Comparison of ENCODE assay signal across 9 cellular contexts in the genomic region with DNA sequence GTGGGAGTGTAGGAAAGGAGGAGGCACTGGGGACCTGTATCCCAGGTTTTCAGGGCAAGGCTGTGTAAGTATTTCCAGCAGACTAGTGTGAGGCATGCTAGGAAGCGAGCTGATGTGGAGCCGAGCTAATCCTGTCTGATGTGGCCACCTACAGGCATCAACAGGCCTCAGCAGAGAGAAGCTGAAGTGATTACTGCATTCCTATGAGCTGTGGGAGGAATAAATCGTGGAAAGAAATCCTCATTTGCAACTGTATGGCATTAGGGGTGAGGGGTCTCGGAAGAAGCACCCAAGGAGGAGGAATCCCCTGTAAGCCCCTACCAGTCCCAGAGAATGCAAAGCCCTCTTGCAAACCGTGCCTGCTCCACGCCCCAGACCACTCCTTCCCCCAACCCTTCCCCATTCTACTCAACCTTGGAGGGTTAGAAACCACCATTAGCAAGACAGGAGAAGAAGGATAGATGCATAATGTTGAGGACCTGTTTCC. TPM values are rescaled to one million over a fixed set of nuclear protein-coding genes. Genes with fewer than 3 reads are reported as not detected.
DNase-seq lines count a peak whose midpoint lies in the region; ATAC-seq and TF ChIP-seq lines count a peak whose summit lies in the region.
"Had no signal": no experiment of that assay in that cellular context is flagged by ENCODE, and none has a peak within 500 bp of the region (broad histone marks: within the 10 kb centered on the region; RNA-seq: fewer than 3 reads in every experiment).

No MANE protein-coding gene starts in this region.

- DNase-seq in DMS 273 treated with DMSO at 0.1 percent for 48 hours (lab: John Stamatoyannopoulos, UW) (peak; percentile 14), adipocyte (ENCODE audit: low read depth) (peak; percentile 84), iPS DF 6.9 (ENCODE audit: low read depth, low spot score) (peak; percentile 67), suprapubic skin (ENCODE audit: low spot score in 2 of 2) (no peak), SK-N-DZ (ENCODE audit: low spot score) (no peak)
- no peak for DNase-seq in stimulated activated CD4-positive, alpha-beta T cell treated with anti-CD3 and anti-CD28 coated beads, Interleukin-2, amount 100 ng/mL, for 48 hours

- H3K36me3 ChIP-seq in HUES64 (ENCODE audit: insufficient read depth, low read length) (no peaks in the 10 kb centered on the region), adipocyte (ENCODE audit: control insufficient read depth, insufficient read depth, low read length, severe bottlenecking) (no peaks in the 10 kb centered on the region), iPS DF 6.9 (ENCODE audit: control insufficient read depth, insufficient read depth, low read length) (no peaks in the 10 kb centered on the region), suprapubic skin (no peaks in the 10 kb centered on the region)

- H3K4me1 ChIP-seq in HUES64 (ENCODE audit: insufficient read depth, low read length) (peaks cover 5% of the 10 kb centered on the region), adipocyte (ENCODE audit: control insufficient read depth, insufficient read depth, low read length) (peaks cover 11% of the 10 kb centered on the region), iPS DF 6.9 (ENCODE audit: control insufficient read depth, insufficient read depth, low read length) (no peaks in the 10 kb centered on the region; the same call in 1 of the 2 replicates), suprapubic skin (peaks cover 10% of the 10 kb centered on the region)

- WGBS in HUES64, result 8% methylated on average over 5 of the region's 6 CpGs
- no CpG with 5 or more reads among the region's 6 CpGs for WGBS in iPS DF 6.9 (ENCODE audit: insufficient coverage, insufficient read length)
- WGBS in suprapubic skin, result 39% methylated on average over 6 of the region's 6 CpGs

- ATAC-seq in HG03159 (IDR thresholded peaks at IDR 0.05; ENCODE audit: unreplicated experiment), result no peak

- TF ChIP-seq EP300 in suprapubic skin (IDR thresholded peaks at IDR 0.05), result no peak

- H3K27ac ChIP-seq in HUES64 (ENCODE audit: low read depth, low read length) (peak overlapping the region; percentile 66), iPS DF 6.9 (ENCODE audit: low read length) (no peak overlapping the region), suprapubic skin (no peak overlapping the region)
- H3K27ac ChIP-seq: SK-N-MC had no signal

- H3K9me3 ChIP-seq in HUES64 (ENCODE audit: insufficient read depth, low read depth, low read length), result no peaks in the 10 kb centered on the region
- H3K9me3 ChIP-seq in adipocyte (ENCODE audit: control insufficient read depth, low read length), result no peaks in the 10 kb centered on the region
- no peaks in the 10 kb centered on the region for H3K9me3 ChIP-seq in iPS DF 6.9 (ENCODE audit: control insufficient read depth, insufficient read depth, low read length)
- H3K9me3 ChIP-seq in suprapubic skin, result no peaks in the 10 kb centered on the region

- H3K27me3 ChIP-seq in HUES64 (ENCODE audit: insufficient read depth, low read length) (no peaks in the 10 kb centered on the region), adipocyte (replicated peaks; ENCODE audit: control insufficient read depth, insufficient read depth, low read length) (no peaks in the 10 kb centered on the region), iPS DF 6.9 (ENCODE audit: control insufficient read depth, insufficient read depth, low read length) (no peaks in the 10 kb centered on the region), suprapubic skin (no peaks in the 10 kb centered on the region)

- H3K4me3 ChIP-seq in HUES64 (ENCODE audit: low read length) (no peak overlapping the region), adipocyte (ENCODE audit: low read length) (no peak overlapping the region), iPS DF 6.9 (ENCODE audit: low read length) (no peak overlapping the region), suprapubic skin (no peak overlapping the region)
- H3K4me3 ChIP-seq: SK-N-MC had no signal

- peak; percentile 8 to 44 for TF ChIP-seq CTCF in suprapubic skin (IDR thresholded peaks at IDR 0.05)

- 0 out of 2 replicates have a peak overlapping the region, but pooled peaks have one; percentile 24 for H3K9ac ChIP-seq in HUES64 (ENCODE audit: low read depth, low read length)
- H3K9ac ChIP-seq in adipocyte (ENCODE audit: low read length), result no peak overlapping the region

- TF ChIP-seq POLR2A in suprapubic skin (IDR thresholded peaks at IDR 0.05), result no peak

RNA-seq across cellular contexts. Expression of a gene that starts 41.6 kb away (rescaled TPM):
- not detected for polyA plus RNA-seq in HUES64 (2013, experiment 1 of 2)
- polyA plus RNA-seq in HUES64 (2013, experiment 2 of 2), result not detected
- total RNA-seq in suprapubic skin, result 10 to 100 TPM in 2 of 4 donors, 1 to 10 TPM in 2; 5.5 to 20.7 (median 8.8) TPM
- polyA plus RNA-seq in SK-N-DZ (2014; cell fraction: cytosol; rRNA removed), result not detected in 2 replicates
- not detected in 2 replicates for polyA plus RNA-seq in SK-N-DZ (2014; cell fraction: nucleus; rRNA removed)

RNA-seq across cellular contexts. Expression of a gene that starts 43.8 kb away (rescaled TPM):
- polyA plus RNA-seq in HUES64 (2013, experiment 1 of 2), result not detected
- polyA plus RNA-seq in HUES64 (2013, experiment 2 of 2), result not detected
- 10 to 100 TPM in 1 of 4 donors, 1 to 10 TPM in 3; 4.1 to 15.8 (median 5.5) TPM for total RNA-seq in suprapubic skin
- polyA plus RNA-seq in SK-N-DZ (2014; cell fraction: cytosol; rRNA removed), result 0.16 TPM in 1 of 2 replicates, not detected in the other
- polyA plus RNA-seq in SK-N-DZ (2014; cell fraction: nucleus; rRNA removed), result not detected in 2 replicates

RNA-seq across cellular contexts. Expression of a gene that starts 49.5 kb away (rescaled TPM):
- polyA plus RNA-seq in HUES64 (2013, experiment 1 of 2), result not detected
- not detected for polyA plus RNA-seq in HUES64 (2013, experiment 2 of 2)
- total RNA-seq in suprapubic skin, result 100 to 1,000 TPM in 3 of 4 donors, 10 to 100 TPM in 1; 16.3 to 598 (median 403) TPM
- not detected in 2 replicates for polyA plus RNA-seq in SK-N-DZ (2014; cell fraction: cytosol; rRNA removed)
- not detected in 2 replicates for polyA plus RNA-seq in SK-N-DZ (2014; cell fraction: nucleus; rRNA removed)

Comparison
In these comparisons a context has a peak if more than half of its experiments do, and no peak if none do; other contexts are left out.
1. DNase-seq: peak in DMS 273 treated with DMSO at 0.1 percent for 48 hours (single experiment), adipocyte (single experiment) and iPS DF 6.9 (single experiment); none in suprapubic skin (0 of 2), stimulated activated CD4-positive, alpha-beta T cell treated with anti-CD3 and anti-CD28 coated beads, Interleukin-2, amount 100 ng/mL, for 48 hours (0 of 2) and SK-N-DZ (single experiment).